12 cellular contexts compared by ENCODE assay signal in the genomic region with DNA sequence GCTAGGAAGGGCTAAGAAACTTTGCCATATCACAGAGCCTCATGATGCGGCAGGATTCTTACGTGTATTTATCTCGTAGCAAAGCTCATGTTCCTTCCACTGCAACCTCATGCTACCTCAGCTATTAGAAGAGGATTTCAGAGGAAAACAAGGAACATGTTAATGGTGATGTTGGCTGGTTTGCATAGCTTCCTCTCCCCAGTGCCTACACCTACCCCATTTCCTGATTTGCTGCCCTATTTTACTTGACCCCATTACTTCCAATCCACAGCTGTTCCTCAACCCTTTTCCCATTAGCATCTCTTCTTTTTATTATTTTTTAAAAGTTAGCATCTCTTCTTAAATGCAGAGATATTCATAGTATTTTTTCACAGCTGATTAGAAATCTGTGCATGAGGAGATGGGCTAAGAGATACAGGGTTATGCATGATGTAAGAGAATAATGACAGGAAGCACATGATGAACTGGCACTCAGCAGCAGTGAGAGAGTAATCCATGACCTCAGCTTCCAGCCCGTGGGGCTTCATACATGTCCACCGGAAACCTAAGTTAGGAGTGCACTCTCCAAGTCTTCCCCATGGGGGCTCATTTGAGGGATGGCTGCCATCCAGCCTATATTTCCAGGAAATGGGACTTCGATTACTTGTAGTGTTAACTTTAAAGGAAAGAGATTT.
DNase-seq lines count a peak whose midpoint lies in the region; ATAC-seq and TF ChIP-seq lines count a peak whose summit lies in the region.
"Had no signal": no experiment of that assay in that cellular context is flagged by ENCODE, and none has a peak within 500 bp of the region (broad histone marks: within the 10 kb centered on the region; RNA-seq: fewer than 3 reads in every experiment).

No MANE protein-coding gene starts in this region.

- H3K9me3 ChIP-seq in psoas muscle = no peaks in the 10 kb centered on the region

- no peak for DNase-seq in activated CD4-positive, alpha-beta T cell treated with anti-CD3 and anti-CD28 coated beads for 36 hours
- no peak for DNase-seq in activated CD4-positive, alpha-beta T cell treated with anti-CD3 and anti-CD28 coated beads for 48 hours
- peak; percentile 8 for DNase-seq in LHCN-M2 (ENCODE audit: low read depth)
- DNase-seq in dermis blood vessel endothelial cell = peak; percentile 83
- DNase-seq in psoas muscle = no peak
- no peak for DNase-seq in NCI-H2029 (lab: John Stamatoyannopoulos, UW)
- DNase-seq in activated T-helper 2 cell treated with anti-CD3 and anti-CD28 coated beads, Interferon-gamma antibody, Interleukin-2, Interleukin-4, amounts not matched to agents 10 μg/mL and 5 μg/mL and 100 μg/mL, durations not matched to agents 14 hours and 24 hours and 36 hours (ENCODE audit: low spot score) = no peak
- DNase-seq: midbrain, NCI-H524 treated with DMSO at 0.1 percent for 48 hours, right cardiac atrium, SW 1271 had no signal

- peak overlapping the region; percentile 51 for H3K27ac Mint-ChIP-seq in activated CD4-positive, alpha-beta T cell treated with anti-CD3 and anti-CD28 coated beads for 36 hours
- H3K27ac Mint-ChIP-seq in activated T-helper 2 cell treated with anti-CD3 and anti-CD28 coated beads, Interferon-gamma antibody, Interleukin-2, Interleukin-4, amounts not matched to agents 10 μg/mL and 5 μg/mL and 100 μg/mL, durations not matched to agents 14 hours and 24 hours and 36 hours = no peak overlapping the region

- H3K9me3 Mint-ChIP-seq in activated CD4-positive, alpha-beta T cell treated with anti-CD3 and anti-CD28 coated beads for 36 hours (ENCODE audit: low read depth) = peaks cover 11% of the 10 kb centered on the region
- H3K9me3 Mint-ChIP-seq in activated T-helper 2 cell treated with anti-CD3 and anti-CD28 coated beads, Interferon-gamma antibody, Interleukin-2, Interleukin-4, amounts not matched to agents 10 μg/mL and 5 μg/mL and 100 μg/mL, durations not matched to agents 14 hours and 24 hours and 36 hours = peaks cover 11% of the 10 kb centered on the region

- no peaks in the 10 kb centered on the region for H3K27me3 Mint-ChIP-seq in activated CD4-positive, alpha-beta T cell treated with anti-CD3 and anti-CD28 coated beads for 36 hours
- H3K27me3 Mint-ChIP-seq in activated T-helper 2 cell treated with anti-CD3 and anti-CD28 coated beads, Interferon-gamma antibody, Interleukin-2, Interleukin-4, amounts not matched to agents 10 μg/mL and 5 μg/mL and 100 μg/mL, durations not matched to agents 14 hours and 24 hours and 36 hours (ENCODE audit: low read depth) = peaks cover 1% of the 10 kb centered on the region

- ATAC-seq in activated CD4-positive, alpha-beta T cell treated with anti-CD3 and anti-CD28 coated beads for 36 hours = peak; percentile 40
- peak in 3 of 4 donors; percentile 37 to 51 (median 42) for ATAC-seq in psoas muscle
- no peak for ATAC-seq in GM21515 (IDR thresholded peaks at IDR 0.05; ENCODE audit: unreplicated experiment)

- CTCF ChIA-PET in activated CD4-positive, alpha-beta T cell treated with anti-CD3 and anti-CD28 coated beads for 36 hours (lab: Charles Lee) = interaction anchor here (0.6 to 2.4 kb wide), 5 partner anchors 10 to 222 kb away, joined by 3 to 13 read pairs (median 5); no protein-coding TSS in a partner anchor

- intact Hi-C loops in activated CD4-positive, alpha-beta T cell treated with anti-CD3 and anti-CD28 coated beads for 36 hours (cut with DNase I, micrococcal nuclease) = no loop called here
- intact Hi-C loops in psoas muscle (cut with DNase I) = loop anchor here in 1 of 2 donors (10.0 kb wide), 1 partner anchor 503 kb away; no protein-coding TSS in a partner anchor
- intact Hi-C loops in activated T-helper 2 cell treated with anti-CD3 and anti-CD28 coated beads, Interferon-gamma antibody, Interleukin-2, Interleukin-4, amounts not matched to agents 10 μg/mL and 5 μg/mL and 100 μg/mL, durations not matched to agents 14 hours and 24 hours and 36 hours (cut with micrococcal nuclease) = no loop called here

- H3K4me1 ChIP-seq in psoas muscle = no peaks in the 10 kb centered on the region

- peaks cover 10% of the 10 kb centered on the region for H3K36me3 Mint-ChIP-seq in activated CD4-positive, alpha-beta T cell treated with anti-CD3 and anti-CD28 coated beads for 36 hours (ENCODE audit: low read depth)
- H3K36me3 Mint-ChIP-seq in activated T-helper 2 cell treated with anti-CD3 and anti-CD28 coated beads, Interferon-gamma antibody, Interleukin-2, Interleukin-4, amounts not matched to agents 10 μg/mL and 5 μg/mL and 100 μg/mL, durations not matched to agents 14 hours and 24 hours and 36 hours (ENCODE audit: low read depth) = peaks cover 5% of the 10 kb centered on the region

- H3K36me3 ChIP-seq in psoas muscle (ENCODE audit: insufficient read depth in 1 of 2, low read depth in 1 of 2) = no peaks in the 10 kb centered on the region

- H3K4me3 ChIP-seq in psoas muscle = no peak overlapping the region

- no peak overlapping the region for H3K27ac ChIP-seq in psoas muscle

- TF ChIP-seq CTCF in psoas muscle (IDR thresholded peaks at IDR 0.05) = no peak

- no peaks in the 10 kb centered on the region for H3K27me3 ChIP-seq in psoas muscle (ENCODE audit: insufficient read depth in 3 of 3, low read length in 2 of 3)

- POLR2A ChIA-PET in activated CD4-positive, alpha-beta T cell treated with anti-CD3 and anti-CD28 coated beads for 36 hours (lab: Charles Lee) = no interaction called here

- WGBS in psoas muscle, 3 donors = 60 to 64% (median 60%) methylated on average over 6 of the region's 6 CpGs

- no peak overlapping the region for H3K4me3 Mint-ChIP-seq in activated CD4-positive, alpha-beta T cell treated with anti-CD3 and anti-CD28 coated beads for 36 hours
- H3K4me3 Mint-ChIP-seq in activated T-helper 2 cell treated with anti-CD3 and anti-CD28 coated beads, Interferon-gamma antibody, Interleukin-2, Interleukin-4, amounts not matched to agents 10 μg/mL and 5 μg/mL and 100 μg/mL, durations not matched to agents 14 hours and 24 hours and 36 hours (ENCODE audit: low read depth) = no peak overlapping the region

- H3K4me1 Mint-ChIP-seq in activated CD4-positive, alpha-beta T cell treated with anti-CD3 and anti-CD28 coated beads for 36 hours = peaks cover 35% of the 10 kb centered on the region
- H3K4me1 Mint-ChIP-seq in activated T-helper 2 cell treated with anti-CD3 and anti-CD28 coated beads, Interferon-gamma antibody, Interleukin-2, Interleukin-4, amounts not matched to agents 10 μg/mL and 5 μg/mL and 100 μg/mL, durations not matched to agents 14 hours and 24 hours and 36 hours (ENCODE audit: low read depth) = peaks cover 17% of the 10 kb centered on the region

Comparison
In these comparisons a context has a peak if more than half of its experiments do, and no peak if none do; other contexts are left out.
1. DNase-seq: peak in LHCN-M2 (single experiment) and dermis blood vessel endothelial cell (single experiment); none in activated CD4-positive, alpha-beta T cell treated with anti-CD3 and anti-CD28 coated beads for 36 hours (single experiment), activated CD4-positive, alpha-beta T cell treated with anti-CD3 and anti-CD28 coated beads for 48 hours (single experiment), psoas muscle (0 of 2), NCI-H2029 (single experiment) and activated T-helper 2 cell treated with anti-CD3 and anti-CD28 coated beads, Interferon-gamma antibody, Interleukin-2, Interleukin-4, amounts not matched to agents 10 μg/mL and 5 μg/mL and 100 μg/mL, durations not matched to agents 14 hours and 24 hours and 36 hours (single experiment).